ENCODE assay signal across 8 cellular contexts in genomic region chr16:970379-970765, GRCh38. TPM values are rescaled to one million over a fixed set of nuclear protein-coding genes. Genes with fewer than 3 reads are reported as not detected.
DNase-seq lines count a peak whose midpoint lies in the region; ATAC-seq and TF ChIP-seq lines count a peak whose summit lies in the region.

No MANE protein-coding gene starts in this region.

- in situ Hi-C loops in GM23248 (cut with MboI) = no loop called here

- no peak for TF ChIP-seq CTCF in VCaP (conservative IDR thresholded peaks at IDR 0.05)
- no peak for TF ChIP-seq CTCF in left ventricle myocardium inferior (IDR thresholded peaks at IDR 0.05; ENCODE audit: borderline replicate concordance)

- H2AFZ ChIP-seq in ACC112 (ENCODE audit: low read length, unreplicated experiment) = peak overlapping the region; percentile 19
- peak overlapping the region; percentile 89 for H2AFZ ChIP-seq in GM23248

- peak overlapping the region; percentile 76 for H3K4me2 ChIP-seq in GM23248 (ENCODE audit: unreplicated experiment)
- H3K4me2 ChIP-seq in skeletal muscle satellite cell (ENCODE audit: low read length) = peak overlapping the region; percentile 99

- H3K4me1 ChIP-seq in ACC112 (ENCODE audit: control insufficient read depth, insufficient read depth, low read length, unreplicated experiment) = peaks cover 7% of the 10 kb centered on the region
- H3K4me1 ChIP-seq in GM23248 (ENCODE audit: insufficient read depth) = no peaks in the 10 kb centered on the region
- peaks cover 39% of the 10 kb centered on the region for H3K4me1 ChIP-seq in left ventricle myocardium inferior
- H3K4me1 ChIP-seq in skeletal muscle satellite cell (ENCODE audit: control insufficient read depth, insufficient read depth, low read length) = peaks cover 23% of the 10 kb centered on the region

- H3K79me2 ChIP-seq in ACC112 (ENCODE audit: control insufficient read depth, insufficient read depth, low read length, unreplicated experiment) = peaks cover 9% of the 10 kb centered on the region
- H3K79me2 ChIP-seq in GM23248 (ENCODE audit: insufficient read depth) = peaks cover 8% of the 10 kb centered on the region; the same call in 1 of the 2 replicates

- H4K20me1 ChIP-seq in GM23248 (ENCODE audit: insufficient read depth) = no peaks in the 10 kb centered on the region

- H3K9ac ChIP-seq in GM23248 (peak overlapping the region; percentile 89), skeletal muscle satellite cell (ENCODE audit: low read depth, low read length) (peak overlapping the region; percentile 98)

- no peaks in the 10 kb centered on the region for H3K9me2 ChIP-seq in GM23248 (ENCODE audit: insufficient read depth)

- H3K27me3 ChIP-seq in ACC112 (ENCODE audit: insufficient read depth, low read length) (no peaks in the 10 kb centered on the region), GM23248 (replicated peaks; ENCODE audit: insufficient read depth) (no peaks in the 10 kb centered on the region), left ventricle myocardium inferior (ENCODE audit: low read depth) (no peaks in the 10 kb centered on the region), skeletal muscle satellite cell (ENCODE audit: control insufficient read depth, insufficient read depth, low read length) (peaks cover 18% of the 10 kb centered on the region)

- no peak for ATAC-seq in GM21723 (IDR thresholded peaks at IDR 0.05; ENCODE audit: unreplicated experiment)

- H3K27ac ChIP-seq in ACC112 (ENCODE audit: low read depth, low read length) = peak overlapping the region; percentile 28; the same call in 1 of the 2 replicates
- H3K27ac ChIP-seq in GM23248 = peak overlapping the region; percentile 55
- H3K27ac ChIP-seq in VCaP = peak overlapping the region; percentile 81
- H3K27ac ChIP-seq in left ventricle myocardium inferior (replicated peaks) = peak overlapping the region; percentile 82

- H3K9me3 ChIP-seq in GM23248 (ENCODE audit: low read depth) (no peaks in the 10 kb centered on the region), left ventricle myocardium inferior (replicated peaks) (peaks cover 3% of the 10 kb centered on the region), skeletal muscle satellite cell (replicated peaks; ENCODE audit: low read length) (peaks cover 7% of the 10 kb centered on the region)

- H3F3A ChIP-seq in GM23248 (ENCODE audit: insufficient read depth) = no peaks in the 10 kb centered on the region

- H3K36me3 ChIP-seq in ACC112 (ENCODE audit: insufficient read depth, low read length) (peaks cover 25% of the 10 kb centered on the region; the same call in 1 of the 2 replicates), GM23248 (ENCODE audit: low read depth) (no peaks in the 10 kb centered on the region), left ventricle myocardium inferior (peaks cover 34% of the 10 kb centered on the region), skeletal muscle satellite cell (ENCODE audit: insufficient read depth, low read length) (peaks cover 13% of the 10 kb centered on the region)

- H3K4me3 ChIP-seq in ACC112 (ENCODE audit: low read depth, low read length) (peak overlapping the region; percentile 83), GM23248 (peak overlapping the region; percentile 80), left ventricle myocardium inferior (peak overlapping the region; percentile 85), skeletal muscle satellite cell (ENCODE audit: low read length) (peak overlapping the region; percentile 98)

- peak; percentile 47 for DNase-seq in GM23248
- no peak for DNase-seq in left ventricle myocardium inferior
- no peak for DNase-seq in HuH-7.5 (ENCODE audit: low spot score)
- DNase-seq in DMS153 (lab: John Stamatoyannopoulos, UW) = no peak

- WGBS in GM23248 (ENCODE audit: low coverage in 1 of 2, low lambda C conversion rate in 2 of 2, missing lambda C conversion rate in 2 of 2), 2 experiments = 0 to 2% methylated on average over 17 to 34 of the region's 43 CpGs

- intact Hi-C loops in left ventricle myocardium inferior (cut with micrococcal nuclease) = no loop called here

RNA-seq across cellular contexts. Expression of gene LMF1, which starts 0.4 kb away (rescaled TPM):
- total RNA-seq in GM23248 (2014; rRNA removed; shearing (Covaris generic)) = 37.8 and 53.0 TPM in 2 replicates
- polyA plus RNA-seq in GM23248 (2016; fragmentation: Nextera tagmentation; extraction: Ambion mirVana) = 23.1 and 24.6 TPM in 2 replicates
- total RNA-seq in left ventricle myocardium inferior = 6.6 TPM
- total RNA-seq in skeletal muscle satellite cell (2012; rRNA removed) = 7.6 and 13.3 TPM in 2 replicates

RNA-seq across cellular contexts. Expression of gene SOX8, which starts 11.2 kb away (rescaled TPM):
- total RNA-seq in GM23248 (2014; rRNA removed; shearing (Covaris generic)) = 0.43 and 0.89 TPM in 2 replicates
- 0.08 and 0.15 TPM in 2 replicates for polyA plus RNA-seq in GM23248 (2016; fragmentation: Nextera tagmentation; extraction: Ambion mirVana)
- total RNA-seq in left ventricle myocardium inferior = 0.96 TPM
- 1.5 and 2.0 TPM in 2 replicates for total RNA-seq in skeletal muscle satellite cell (2012; rRNA removed)

Comparison
In these comparisons a context has a peak if more than half of its experiments do, and no peak if none do; other contexts are left out.
1. H3K27ac ChIP-seq: peak in every context shown above with its lines; median percentile 82 in left ventricle myocardium inferior; 81 in VCaP; 55 in GM23248; 28 in ACC112.